Comparison of ENCODE assay signal across 19 cellular contexts in genomic region chr13:28479005-28479404, GRCh38. TPM values are rescaled to one million over a fixed set of nuclear protein-coding genes. Genes with fewer than 3 reads are reported as not detected.
DNase-seq lines count a peak whose midpoint lies in the region; ATAC-seq, FAIRE-seq and TF ChIP-seq lines count a peak whose summit lies in the region.
"Had no signal": no experiment of that assay in that cellular context is flagged by ENCODE, and none has a peak within 500 bp of the region (broad histone marks: within the 10 kb centered on the region; RNA-seq: fewer than 3 reads in every experiment).

No MANE protein-coding gene starts in this region.

- TF ChIP-seq CTCF in WTC11 (IDR thresholded peaks at IDR 0.05) (no peak), endothelial cell of umbilical vein (IDR thresholded peaks at IDR 0.05; ENCODE audit: extremely low read depth in 1 of 2, insufficient read depth in 1 of 2, low read depth in 1 of 2, low read length in 2 of 2) (no peak)

- CTCF ChIA-PET in HEK293T (lab: Yijun Ruan, JAX): no interaction called here
- CTCF ChIA-PET in WTC11 (lab: Charles Lee): no interaction called here
- CTCF ChIA-PET in endothelial cell of umbilical vein (lab: Charles Lee): interaction anchor here (1.3 to 3.2 kb wide), 3 partner anchors 12 to 157 kb away, joined by 4 to 28 read pairs (median 4); no protein-coding TSS in a partner anchor
- CTCF ChIA-PET in activated CD4-positive, alpha-beta memory T cell treated with anti-CD3 and anti-CD28 coated beads, Interleukin-2, amount 10 ng/mL, durations not matched to agents 7 days and 5 days (lab: Charles Lee): interaction anchor here (0.5 kb wide), 1 partner anchor 318 kb away, joined by 4 read pairs; no protein-coding TSS in a partner anchor

- peaks cover 86% of the 10 kb centered on the region for H3K79me2 ChIP-seq in endothelial cell of umbilical vein (ENCODE audit: control insufficient read depth, insufficient read depth, low read length)

- H3K9me3 Mint-ChIP-seq in WTC11: no peaks in the 10 kb centered on the region
- no peaks in the 10 kb centered on the region for H3K9me3 Mint-ChIP-seq in activated CD4-positive, alpha-beta memory T cell treated with anti-CD3 and anti-CD28 coated beads, Interleukin-2, amount 10 ng/mL, durations not matched to agents 7 days and 5 days
- H3K9me3 Mint-ChIP-seq: CD8-positive, alpha-beta T cell had no signal

- FAIRE-seq in endothelial cell of umbilical vein (lab: Jason Lieb, UNC): no peak
- FAIRE-seq: GM12878, H54 had no signal

- dilution Hi-C loops in endothelial cell of umbilical vein (cut with MboI; ENCODE audit: extremely low pct_ligation_motif_present, low sequenced_read_pairs): loop anchor here (25.0 kb wide), 1 partner anchor 167 kb away; no protein-coding TSS in a partner anchor

- H3K36me3 Mint-ChIP-seq in WTC11: peaks cover 8% of the 10 kb centered on the region; the same call in 1 of the 2 replicates
- H3K36me3 Mint-ChIP-seq in activated CD4-positive, alpha-beta memory T cell treated with anti-CD3 and anti-CD28 coated beads, Interleukin-2, amount 10 ng/mL, durations not matched to agents 7 days and 5 days (ENCODE audit: low read depth): no peaks in the 10 kb centered on the region
- H3K36me3 Mint-ChIP-seq: CD8-positive, alpha-beta T cell had no signal

- peaks cover 65% of the 10 kb centered on the region for H3K4me1 ChIP-seq in endothelial cell of umbilical vein (ENCODE audit: control insufficient read depth, extremely low read depth, insufficient read depth, low read length)

- H3K9ac ChIP-seq in endothelial cell of umbilical vein (replicated peaks; ENCODE audit: extremely low read depth, insufficient read depth, low read length): no peak overlapping the region
- H3K9ac ChIP-seq: BLaER1 treated with 17β-estradiol and CSF1 and Interleukin-3, amounts not matched to agents 10 nM and 100 nM; KMS-11 had no signal

- peak overlapping the region; percentile 69 for H3K4me2 ChIP-seq in endothelial cell of umbilical vein (ENCODE audit: insufficient read depth, low read length)
- H3K4me2 ChIP-seq: BLaER1 treated with 17β-estradiol and CSF1 and Interleukin-3, amounts not matched to agents 10 nM and 100 nM; KMS-11 had no signal

- no peaks in the 10 kb centered on the region for H3K9me3 ChIP-seq in endothelial cell of umbilical vein (replicated peaks; ENCODE audit: control insufficient read depth, insufficient read depth, low read length)

- H3K4me3 ChIP-seq in endothelial cell of umbilical vein (replicated peaks in 1 of 3; ENCODE audit: insufficient read depth in 1 of 3, low read depth in 1 of 3, low read length in 3 of 3): no peak overlapping the region
- H3K4me3 ChIP-seq: BLaER1 treated with 17β-estradiol and CSF1 and Interleukin-3, amounts not matched to agents 10 nM and 100 nM; GM12878 had no signal

- 0 out of 2 replicates have a peak overlapping the region, but pooled peaks have one; percentile 17 for H3K27ac Mint-ChIP-seq in WTC11
- H3K27ac Mint-ChIP-seq in activated CD4-positive, alpha-beta memory T cell treated with anti-CD3 and anti-CD28 coated beads, Interleukin-2, amount 10 ng/mL, durations not matched to agents 7 days and 5 days: no peak overlapping the region
- H3K27ac Mint-ChIP-seq: B cell; CD8-positive, alpha-beta T cell had no signal

- TF ChIP-seq POLR2A in endothelial cell of umbilical vein (IDR thresholded peaks at IDR 0.05; ENCODE audit: low read depth, low read length): no peak

- POLR2A ChIA-PET in HEK293T (lab: Yijun Ruan, JAX) (interaction anchor here (1.7 kb wide), 1 partner anchor 180 kb away, joined by 4 read pairs; the partner anchor contains the start of gene POMP), WTC11 (lab: Charles Lee) (no interaction called here), endothelial cell of umbilical vein (lab: Charles Lee) (no interaction called here)
- POLR2A ChIA-PET in activated CD4-positive, alpha-beta memory T cell treated with anti-CD3 and anti-CD28 coated beads, Interleukin-2, amount 10 ng/mL, durations not matched to agents 7 days and 5 days (lab: Charles Lee): no interaction called here

- no peaks in the 10 kb centered on the region for H3K36me3 ChIP-seq in endothelial cell of umbilical vein (ENCODE audit: control insufficient read depth in 2 of 2, extremely low read depth in 1 of 2, insufficient read depth in 2 of 2, low read length in 2 of 2)

- no peak overlapping the region for H3K4me3 Mint-ChIP-seq in WTC11
- H3K4me3 Mint-ChIP-seq in activated CD4-positive, alpha-beta memory T cell treated with anti-CD3 and anti-CD28 coated beads, Interleukin-2, amount 10 ng/mL, durations not matched to agents 7 days and 5 days: no peak overlapping the region
- H3K4me3 Mint-ChIP-seq: B cell; CD8-positive, alpha-beta T cell had no signal

- no peaks in the 10 kb centered on the region for H3K27me3 ChIP-seq in endothelial cell of umbilical vein (ENCODE audit: control insufficient read depth in 2 of 2, insufficient read depth in 2 of 2, low read length in 2 of 2)
- H3K27me3 ChIP-seq: BLaER1 treated with 17β-estradiol and CSF1 and Interleukin-3, amounts not matched to agents 10 nM and 100 nM had no signal

- H4K20me1 ChIP-seq in endothelial cell of umbilical vein (replicated peaks; ENCODE audit: control insufficient read depth, extremely low read depth, insufficient read depth, low read length): no peaks in the 10 kb centered on the region

- no TSS peak for BruUV-seq in endothelial cell of umbilical vein (replicated peaks; lab: Mats Ljungman, UMichigan)

- peak overlapping the region; percentile 48 for H3K27ac ChIP-seq in endothelial cell of umbilical vein (ENCODE audit: insufficient read depth, low read depth, low read length)
- H3K27ac ChIP-seq: BLaER1 treated with 17β-estradiol and CSF1 and Interleukin-3, amounts not matched to agents 10 nM and 100 nM; KMS-11 had no signal

- no peaks in the 10 kb centered on the region for H3K27me3 Mint-ChIP-seq in WTC11 (ENCODE audit: low read depth)
- H3K27me3 Mint-ChIP-seq in activated CD4-positive, alpha-beta memory T cell treated with anti-CD3 and anti-CD28 coated beads, Interleukin-2, amount 10 ng/mL, durations not matched to agents 7 days and 5 days: peaks cover 21% of the 10 kb centered on the region

- ATAC-seq in WTC11: no peak
- no peak for ATAC-seq in GM18861 (IDR thresholded peaks at IDR 0.05; ENCODE audit: unreplicated experiment)
- no peak for ATAC-seq in GM18867 (IDR thresholded peaks at IDR 0.05; ENCODE audit: unreplicated experiment)
- ATAC-seq: CD8-positive, alpha-beta T cell; GM12878 had no signal

- H3K9me1 ChIP-seq in endothelial cell of umbilical vein (replicated peaks; ENCODE audit: control insufficient read depth, extremely low read depth, insufficient read depth, low read length): no peaks in the 10 kb centered on the region

- DNase-seq in HEK293T (ENCODE audit: extremely low spot score) (no peak), WTC11 (ENCODE audit: low spot score) (no peak), endothelial cell of umbilical vein (ENCODE audit: low read depth, low spot score) (peak; percentile 39)
- no peak for DNase-seq in activated CD4-positive, alpha-beta memory T cell treated with anti-CD3 and anti-CD28 coated beads, Interleukin-2, amount 10 ng/mL, durations not matched to agents 7 days and 5 days
- DNase-seq: Calu3; CD8-positive, alpha-beta T cell; DMS53; DND-41; EL; HCEC 1CT had no signal

- peaks cover 71% of the 10 kb centered on the region for H3K4me1 Mint-ChIP-seq in WTC11
- peaks cover 3% of the 10 kb centered on the region for H3K4me1 Mint-ChIP-seq in activated CD4-positive, alpha-beta memory T cell treated with anti-CD3 and anti-CD28 coated beads, Interleukin-2, amount 10 ng/mL, durations not matched to agents 7 days and 5 days
- H3K4me1 Mint-ChIP-seq: B cell had no signal

- intact Hi-C loops in endothelial cell of umbilical vein (cut with micrococcal nuclease): loop anchor here (1.0 to 5.0 kb wide), 2 partner anchors 11 to 178 kb away; partner anchors contain the start of gene POMP

- H2AFZ ChIP-seq in endothelial cell of umbilical vein (ENCODE audit: low read depth, low read length): no peak overlapping the region

TF ChIP-seq in WTC11, 78 proteins besides CTCF, POLR2A, EP300 and RAD21 (continues in another document):
- TF ChIP-seq, protein P1, sequence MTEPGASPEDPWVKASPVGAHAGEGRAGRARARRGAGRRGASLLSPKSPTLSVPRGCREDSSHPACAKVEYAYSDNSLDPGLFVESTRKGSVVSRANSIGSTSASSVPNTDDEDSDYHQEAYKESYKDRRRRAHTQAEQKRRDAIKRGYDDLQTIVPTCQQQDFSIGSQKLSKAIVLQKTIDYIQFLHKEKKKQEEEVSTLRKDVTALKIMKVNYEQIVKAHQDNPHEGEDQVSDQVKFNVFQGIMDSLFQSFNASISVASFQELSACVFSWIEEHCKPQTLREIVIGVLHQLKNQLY (CRISPR knock-in tag; IDR thresholded peaks at IDR 0.05): no peak
- TF ChIP-seq IRF2 (CRISPR knock-in tag; IDR thresholded peaks at IDR 0.05; ENCODE audit: borderline replicate concordance, low read depth): no peak
- no peak for TF ChIP-seq ZNF121 (CRISPR knock-in tag; IDR thresholded peaks at IDR 0.05)
- no peak for TF ChIP-seq NFYB (CRISPR knock-in tag; conservative IDR thresholded peaks at IDR 0.05; ENCODE audit: low read depth)

TF ChIP-seq in endothelial cell of umbilical vein, 7 proteins besides CTCF, POLR2A, EP300 and RAD21:
- TF ChIP-seq MYC (IDR thresholded peaks at IDR 0.05; ENCODE audit: low read depth, low read length): no peak
- peak; percentile 23 for TF ChIP-seq FOS (IDR thresholded peaks at IDR 0.05; ENCODE audit: borderline replicate concordance, insufficient read depth, low read length)
TF ChIP-seq in endothelial cell of umbilical vein: peak in this region for 1.

RNA-seq across cellular contexts. Expression of gene FLT1, which starts 15.9 kb away (rescaled TPM):
- total RNA-seq in WTC11 (2021) (66.3 to 71.0 TPM (median 66.8 TPM) in 3 replicates), endothelial cell of umbilical vein (104 and 178 TPM in 2 replicates)
- polyA plus RNA-seq in endothelial cell of umbilical vein: 16.0 and 17.9 TPM in 2 replicates
- 19.5 and 20.7 TPM in 2 replicates for polyA plus RNA-seq in endothelial cell of umbilical vein (2011; cell fraction: cytosol; rRNA removed)
- 34.8 and 37.3 TPM in 2 replicates for polyA plus RNA-seq in endothelial cell of umbilical vein (2011; cell fraction: nucleus; rRNA removed)
- polyA plus RNA-seq in endothelial cell of umbilical vein (2012): 59.0 and 77.2 TPM in 2 replicates
- 47.7 and 52.6 TPM in 2 replicates for polyA minus RNA-seq in endothelial cell of umbilical vein
- polyA minus RNA-seq in endothelial cell of umbilical vein (2011; cell fraction: cytosol; rRNA and poly(A)+ RNA removed): not detected
- polyA minus RNA-seq in endothelial cell of umbilical vein (2011; cell fraction: nucleus; rRNA and poly(A)+ RNA removed): 36.8 and 57.0 TPM in 2 replicates
- 1 to 10 TPM; 2.0 to 2.5 TPM for total RNA-seq in activated CD4-positive, alpha-beta memory T cell treated with anti-CD3 and anti-CD28 coated beads, Interleukin-2, amount 10 ng/mL, durations not matched to agents 7 days and 5 days
- total RNA-seq: Calu3, G401, HT-29 had no signal

Comparison
In these comparisons a context has a peak if more than half of its experiments do, and no peak if none do; other contexts are left out.
1. RNA of gene FLT1, which starts 15.9 kb away (total RNA-seq): 104 to 178 TPM in endothelial cell of umbilical vein and 66.3 to 71.0 TPM in WTC11; 2.0 to 2.5 TPM in activated CD4-positive, alpha-beta memory T cell treated with anti-CD3 and anti-CD28 coated beads, Interleukin-2, amount 10 ng/mL, durations not matched to agents 7 days and 5 days; every median in the first group is over 10 times any median in the second.
2. CTCF ChIA-PET loops: an anchor here in endothelial cell of umbilical vein (1.3 to 3.2 kb wide) and activated CD4-positive, alpha-beta memory T cell treated with anti-CD3 and anti-CD28 coated beads, Interleukin-2, amount 10 ng/mL, durations not matched to agents 7 days and 5 days (0.5 kb wide); none called in HEK293T and WTC11.